In genomic region chr11:11958403-11958802, GRCh38 we compare ENCODE assay signal across 21 cellular contexts. TPM values are rescaled to one million over a fixed set of nuclear protein-coding genes. Genes with fewer than 3 reads are reported as not detected.
"Had no signal": no experiment of that assay in that cellular context is flagged by ENCODE, and none has a peak within 500 bp of the region (broad histone marks: within the 10 kb centered on the region; RNA-seq: fewer than 3 reads in every experiment).

No MANE protein-coding gene starts in this region.

- H3K9me3 Mint-ChIP-seq: activated naive CD8-positive, alpha-beta T cell treated with anti-CD3 and anti-CD28 coated beads, Interleukin-2, amount 50 U/mL, for 24 hours; activated T-helper 2 cell treated with anti-CD3 and anti-CD28 coated beads, Interferon-gamma antibody, Interleukin-2, Interleukin-4, amounts not matched to agents 10 μg/mL and 5 μg/mL and 100 μg/mL, durations not matched to agents 14 hours and 24 hours and 36 hours; nephron; T-helper 1 cell treated with Interleukin-12 subunit alpha and Interleukin-12 subunit beta and Interleukin-4 antibody, amounts not matched to agents 30 μg/mL and 1 μg/mL, for 36 hours had no signal

- H3K27ac Mint-ChIP-seq: activated naive CD8-positive, alpha-beta T cell treated with anti-CD3 and anti-CD28 coated beads, Interleukin-2, amount 50 U/mL, for 24 hours; activated T-helper 2 cell treated with anti-CD3 and anti-CD28 coated beads, Interferon-gamma antibody, Interleukin-2, Interleukin-4, amounts not matched to agents 10 μg/mL and 5 μg/mL and 100 μg/mL, durations not matched to agents 14 hours and 24 hours and 36 hours; nephron; stimulated activated naive CD8-positive, alpha-beta T cell treated with anti-CD3 and anti-CD28 coated beads, Interleukin-15, amount 100 ng/mL, for 72 hours; T-helper 1 cell treated with Interleukin-12 subunit alpha and Interleukin-12 subunit beta and Interleukin-4 antibody, amounts not matched to agents 30 μg/mL and 1 μg/mL, for 36 hours had no signal

- H3K4me3 ChIP-seq: colonic mucosa, lower lobe of right lung, upper lobe of left lung had no signal

- H3K27me3 ChIP-seq: brain microvascular endothelial cell, colonic mucosa, upper lobe of left lung had no signal

- H3K4me1 ChIP-seq: colonic mucosa, lower lobe of right lung had no signal

- ATAC-seq: activated naive CD8-positive, alpha-beta T cell treated with anti-CD3 and anti-CD28 coated beads, Interleukin-2, amount 50 U/mL, for 24 hours; lower lobe of right lung; stimulated activated naive CD8-positive, alpha-beta T cell treated with anti-CD3 and anti-CD28 coated beads, Interleukin-15, amount 100 ng/mL, for 72 hours had no signal

- H3K27me3 Mint-ChIP-seq: activated naive CD8-positive, alpha-beta T cell treated with anti-CD3 and anti-CD28 coated beads, Interleukin-2, amount 50 U/mL, for 24 hours; stimulated activated naive CD8-positive, alpha-beta T cell treated with anti-CD3 and anti-CD28 coated beads, Interleukin-15, amount 100 ng/mL, for 72 hours had no signal

- H3K9me3 ChIP-seq: colonic mucosa, lower lobe of right lung, upper lobe of left lung had no signal

- H3K27ac ChIP-seq: brain microvascular endothelial cell, colonic mucosa, lower lobe of right lung, upper lobe of left lung, VCaP had no signal

- H3K4me3 Mint-ChIP-seq: activated naive CD8-positive, alpha-beta T cell treated with anti-CD3 and anti-CD28 coated beads, Interleukin-2, amount 50 U/mL, for 24 hours; nephron; stimulated activated naive CD8-positive, alpha-beta T cell treated with anti-CD3 and anti-CD28 coated beads, Interleukin-15, amount 100 ng/mL, for 72 hours; T-helper 1 cell treated with Interleukin-12 subunit alpha and Interleukin-12 subunit beta and Interleukin-4 antibody, amounts not matched to agents 30 μg/mL and 1 μg/mL, for 36 hours had no signal

- DNase-seq: activated CD4-positive, alpha-beta T cell treated with anti-CD3 and anti-CD28 coated beads, Interleukin-2, amount 50 U/mL, for 4 hours; activated CD4-positive, CD25-positive, alpha-beta regulatory T cell treated with anti-CD3 and anti-CD28 coated beads, Interleukin-2, amount 50 U/mL, for 72 hours; activated naive CD4-positive, alpha-beta T cell treated with Interleukin-2 at 50 U/mL for 16 hours; activated naive CD8-positive, alpha-beta T cell treated with anti-CD3 and anti-CD28 coated beads, Interleukin-2, amount 50 U/mL, for 24 hours; activated T-cell treated with anti-CD3 and anti-CD28 coated beads, Interleukin-2, amount 50 U/mL, for 1 hour; anterior cingulate cortex; brain microvascular endothelial cell; central memory CD4-positive, alpha-beta T cell; colonic mucosa; glutamatergic neuron; hippocampal formation; islet precursor cell; lower lobe of right lung; occipital lobe; stimulated activated naive CD8-positive, alpha-beta T cell treated with anti-CD3 and anti-CD28 coated beads, Interleukin-15, amount 100 ng/mL, for 72 hours; upper lobe of left lung had no signal

- FAIRE-seq: endometrium had no signal

RNA-seq across cellular contexts. Expression of gene DKK3, which starts 50.0 kb away (rescaled TPM):
- total RNA-seq: activated T-helper 2 cell treated with anti-CD3 and anti-CD28 coated beads, Interferon-gamma antibody, Interleukin-2, Interleukin-4, amounts not matched to agents 10 μg/mL and 5 μg/mL and 100 μg/mL, durations not matched to agents 14 hours and 24 hours and 36 hours had no signal
